In the genomic region with DNA sequence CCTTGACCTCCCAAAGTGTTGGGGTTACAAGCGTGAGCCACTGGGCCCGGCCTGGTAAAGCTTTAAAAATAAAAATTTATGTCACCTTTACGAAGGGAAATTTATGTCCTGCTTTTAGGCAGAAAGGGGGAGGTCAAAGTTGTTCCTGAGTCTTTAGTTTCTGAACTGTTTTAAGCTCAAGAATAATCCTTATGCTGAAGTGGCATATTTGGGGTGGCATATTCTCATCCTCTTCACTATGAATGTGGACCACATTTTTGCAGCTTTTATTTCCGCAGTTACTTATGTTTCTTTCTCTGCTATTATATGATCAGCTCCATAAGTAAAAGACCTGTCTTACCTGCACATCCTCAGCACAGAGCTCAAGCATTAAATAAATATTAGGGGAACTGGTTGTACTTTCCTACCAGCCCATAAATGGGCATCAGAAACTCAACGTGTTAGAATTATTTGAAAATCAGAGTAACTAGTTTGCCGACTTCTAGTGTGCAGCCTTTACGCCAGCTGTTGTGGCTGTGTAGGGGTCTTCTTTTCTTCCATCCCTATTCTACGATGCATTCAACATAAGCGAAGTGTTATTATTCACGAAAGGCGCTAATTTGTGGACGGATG, we compare ENCODE assay signal across 8 cellular contexts. TPM values are rescaled to one million over a fixed set of nuclear protein-coding genes. Genes with fewer than 3 reads are reported as not detected.
A peak's percentile ranks its signal among the peaks of the same experiment; 100 is the strongest.
DNase-seq lines count a peak whose midpoint lies in the region; ATAC-seq, FAIRE-seq and TF ChIP-seq lines count a peak whose summit lies in the region.

No MANE protein-coding gene starts in this region.

- TF ChIP-seq POLR2A in K562 (conservative IDR thresholded peaks at IDR 0.05), result no peak
- TF ChIP-seq POLR2A in upper lobe of left lung (IDR thresholded peaks at IDR 0.05), result no peak

- H3K9ac ChIP-seq in K562 (ENCODE audit: insufficient read depth in 1 of 2, low read depth in 2 of 2, low read length in 2 of 2) (0 out of 4 replicates have a peak overlapping the region, but pooled peaks of 1 of the 2 experiments have one; percentile 45), mucosa of stomach (ENCODE audit: low read length) (peak overlapping the region; percentile 79)

- CTCF ChIA-PET in K562 (lab: Yijun Ruan, JAX; ENCODE audit: low intra/inter-chr PET ratio), result no interaction called here

- H3K4me3 ChIP-seq in heart right ventricle (peak overlapping the region in 8 of 10 donors; percentile 46 to 87 (median 84)), K562 (no peak overlapping the region), mucosa of stomach (ENCODE audit: low read length) (no peak overlapping the region), upper lobe of left lung (peak overlapping the region in 2 of 4 donors; percentile 80 to 87)

- TF ChIP-seq CTCF in heart right ventricle (IDR thresholded peaks at IDR 0.05) (no peak), K562 (IDR thresholded peaks at IDR 0.05 in 2 of 3, conservative IDR thresholded peaks at IDR 0.05 in 1 of 3; ENCODE audit: insufficient read depth in 2 of 3, low read depth in 1 of 3, low read length in 3 of 3) (no peak), upper lobe of left lung (IDR thresholded peaks at IDR 0.05) (no peak)

- H3K27me3 ChIP-seq in heart right ventricle (no peaks in the 10 kb centered on the region), K562 (ENCODE audit: control insufficient read depth in 2 of 2, insufficient read depth in 2 of 2, low read length in 2 of 2) (peaks cover 9 to 23% of the 10 kb centered on the region in 2 experiments; a peak in 3 of 5 replicates), mucosa of stomach (ENCODE audit: control insufficient read depth, insufficient read depth, low read length) (peaks cover 4% of the 10 kb centered on the region), upper lobe of left lung (no peaks in the 10 kb centered on the region)

- no peaks in the 10 kb centered on the region for H3K36me3 ChIP-seq in heart right ventricle
- no peaks in the 10 kb centered on the region for H3K36me3 ChIP-seq in K562 (ENCODE audit: control insufficient read depth, insufficient read depth, low read length)
- H3K36me3 ChIP-seq in mucosa of stomach (ENCODE audit: control insufficient read depth, insufficient read depth, low read length), result no peaks in the 10 kb centered on the region
- no peaks in the 10 kb centered on the region for H3K36me3 ChIP-seq in upper lobe of left lung

- no peak for DNase-seq in heart right ventricle
- no peak for DNase-seq in left cardiac atrium
- no peak for DNase-seq in K562 (ENCODE audit: extremely low read depth in 1 of 4, low spot score in 3 of 4)
- no peak for DNase-seq in upper lobe of left lung
- DNase-seq in NCI-H524 treated with DMSO at 0.1 percent for 48 hours (lab: John Stamatoyannopoulos, UW), result no peak
- no peak for DNase-seq in putamen (ENCODE audit: low spot score)

- no peak for TF ChIP-seq EP300 in K562 (IDR thresholded peaks at IDR 0.05; ENCODE audit: low read length)
- TF ChIP-seq EP300 in upper lobe of left lung (IDR thresholded peaks at IDR 0.05), result no peak

- no peaks in the 10 kb centered on the region for H4K20me1 ChIP-seq in K562 (replicated peaks; ENCODE audit: control insufficient read depth, insufficient read depth, low read length)

- in situ Hi-C loops in K562 (cut with MboI), result no loop called here

- H3K4me1 ChIP-seq in heart right ventricle (peaks cover 0 to 15% (median 10%) of the 10 kb centered on the region in 9 donors), K562 (replicated peaks in 1 of 2; ENCODE audit: control insufficient read depth in 2 of 2, insufficient read depth in 2 of 2, low read length in 2 of 2) (peaks cover 0 to 10% of the 10 kb centered on the region in 2 experiments; a peak in 2 of 5 replicates), mucosa of stomach (ENCODE audit: control insufficient read depth, insufficient read depth, low read length) (peaks cover 12% of the 10 kb centered on the region), upper lobe of left lung (peaks cover 6 to 15% (median 8%) of the 10 kb centered on the region in 4 donors)

- TF ChIP-seq RAD21 in K562 (CRISPR knock-in tag; conservative IDR thresholded peaks at IDR 0.05 in 1 of 2, IDR thresholded peaks at IDR 0.05 in 1 of 2), result no peak

- H3K9me1 ChIP-seq in K562 (ENCODE audit: control insufficient read depth, insufficient read depth, low read length), result no peaks in the 10 kb centered on the region

- intact Hi-C loops in heart right ventricle (cut with DNase I), result no loop called here
- intact Hi-C loops in left cardiac atrium (cut with DNase I), result no loop called here
- intact Hi-C loops in K562 (cut with micrococcal nuclease), result no loop called here

- H3K9me3 ChIP-seq in heart right ventricle, result no peaks in the 10 kb centered on the region
- no peaks in the 10 kb centered on the region for H3K9me3 ChIP-seq in K562 (replicated peaks; ENCODE audit: control insufficient read depth, insufficient read depth, low read depth, low read length)
- H3K9me3 ChIP-seq in mucosa of stomach (ENCODE audit: control insufficient read depth, low read length), result no peaks in the 10 kb centered on the region
- H3K9me3 ChIP-seq in upper lobe of left lung, result no peaks in the 10 kb centered on the region

- H3K27ac ChIP-seq in heart right ventricle (peak overlapping the region in 7 of 10 donors; percentile 79 to 93 (median 91)), K562 (ENCODE audit: extremely low read depth, low read depth, low read length) (no peak overlapping the region), upper lobe of left lung (peak overlapping the region in 3 of 4 donors; percentile 89 to 93 (median 90))

- H2AFZ ChIP-seq in K562 (ENCODE audit: low read depth, low read length), result peak overlapping the region; percentile 56; the same call in 1 of the 2 replicates

- H3K4me2 ChIP-seq in K562 (ENCODE audit: insufficient read depth, low read length), result no peak overlapping the region

- ATAC-seq in heart right ventricle (no peak), left cardiac atrium (no peak), K562 (no peak), upper lobe of left lung (ENCODE audit: low FRiP score in 2 of 2) (no peak), GM21619 (IDR thresholded peaks at IDR 0.05; ENCODE audit: unreplicated experiment) (no peak)

- POLR2A ChIA-PET in K562 (lab: Yijun Ruan, JAX), result no interaction called here

- H3K79me2 ChIP-seq in K562 (ENCODE audit: control insufficient read depth, insufficient read depth, low read length), result no peaks in the 10 kb centered on the region

- TSS peak; percentile 81 for BruUV-seq in K562 (replicated peaks; lab: Mats Ljungman, UMichigan)

- WGBS in heart right ventricle, 2 donors, result 91 to 92% methylated on average over 12 of the region's 12 CpGs
- 39% methylated on average over 12 of the region's 12 CpGs for WGBS in K562 (ENCODE audit: insufficient coverage, low coverage, missing lambda C conversion rate)
- 87 to 89% methylated on average over 12 of the region's 12 CpGs for WGBS in upper lobe of left lung, 2 donors

- FAIRE-seq in K562 (lab: Jason Lieb, UNC), result no peak

TF ChIP-seq in K562, 482 proteins besides CTCF, POLR2A, EP300 and RAD21 (continues in another document):
- TF ChIP-seq CHD2 (IDR thresholded peaks at IDR 0.05; ENCODE audit: low read depth, low read length) (no peak), ELK1 (CRISPR knock-in tag; IDR thresholded peaks at IDR 0.05) (no peak), HIVEP1 (CRISPR knock-in tag; IDR thresholded peaks at IDR 0.05) (no peak), DDX20 (tag; IDR thresholded peaks at IDR 0.05; ENCODE audit: low read depth) (no peak)

RNA-seq across cellular contexts. Expression of gene AKAP7, which starts 0.9 kb away (rescaled TPM):
- total RNA-seq in heart right ventricle, result 10 to 100 TPM in 5 of 10 donors, 1 to 10 TPM in 5; 6.7 to 15.4 (median 10.2) TPM
- polyA plus RNA-seq in heart right ventricle, result 1 to 10 TPM; 1.8 to 3.5 TPM
- 10 to 100 TPM; 10.1 to 13.2 TPM for total RNA-seq in left cardiac atrium
- total RNA-seq in K562 (2011; cell fraction: chromatin; rRNA removed; ENCODE audit: low replicate concordance), result 0.53 and 2.4 TPM in 2 replicates
- 0.33 and 1.1 TPM in 2 replicates for total RNA-seq in K562 (2011; cell fraction: nucleolus; rRNA removed)
- 1.4 and 2.0 TPM in 2 replicates for total RNA-seq in K562 (2011; cell fraction: nucleoplasm; rRNA removed)
- 0.82 and 1.6 TPM in 2 replicates for total RNA-seq in K562 (2014; rRNA removed)
- 2.0 and 2.5 TPM in 2 replicates for total RNA-seq in K562 (2014; rRNA removed; fragmentation: Illumina TruSeq; extraction: Trizol)
- 1.6 and 1.9 TPM in 2 replicates for total RNA-seq in K562 (2015; rRNA removed; fragmentation: Illumina TruSeq; extraction: Trizol)
- 1.2 and 1.6 TPM in 2 replicates for total RNA-seq in K562 (2021)
- polyA plus RNA-seq in K562 (2011; rRNA removed), result 0.57 and 1.2 TPM in 2 replicates
- 0.07 and 0.16 TPM in 2 replicates for polyA plus RNA-seq in K562 (2011; cell fraction: cytosol; rRNA removed)
- 0.20 and 0.28 TPM in 2 replicates for polyA plus RNA-seq in K562 (2011; cell fraction: nucleus; rRNA removed)
- polyA plus RNA-seq in K562 (2012), result 1.4 and 2.6 TPM in 2 replicates
- polyA plus RNA-seq in K562 (2014; fragmentation: Illumina TruSeq; extraction: Trizol), result 1.7 and 2.6 TPM in 2 replicates
- 1 to 10 TPM; 1.2 to 1.4 TPM for polyA plus RNA-seq in K562 (2014; fragmentation: Nextera tagmentation; extraction: Ambion mirVana)
- polyA plus RNA-seq in K562 (2014; rRNA removed), result 1.3 and 1.7 TPM in 2 replicates
- 0.46 and 1.2 TPM in 2 replicates for polyA minus RNA-seq in K562 (2011; rRNA and poly(A)+ RNA removed)
- polyA minus RNA-seq in K562 (2011; cell fraction: cytosol; rRNA and poly(A)+ RNA removed), result 0.64 TPM in 1 of 2 replicates, not detected in the other
- 0.13 and 0.78 TPM in 2 replicates for polyA minus RNA-seq in K562 (2011; cell fraction: nucleus; rRNA and poly(A)+ RNA removed)
- total RNA-seq in upper lobe of left lung, result 10 to 100 TPM in 2 of 6 donors, 1 to 10 TPM in 4; 2.4 to 11.3 (median 7.1) TPM

Comparison
In these comparisons a context has a peak if more than half of its experiments do, and no peak if none do; other contexts are left out.
1. H3K4me3 ChIP-seq: peak in heart right ventricle (8 of 10); none in K562 (single experiment) and mucosa of stomach (single experiment).